27 cellular contexts compared by ENCODE assay signal in the genomic region with DNA sequence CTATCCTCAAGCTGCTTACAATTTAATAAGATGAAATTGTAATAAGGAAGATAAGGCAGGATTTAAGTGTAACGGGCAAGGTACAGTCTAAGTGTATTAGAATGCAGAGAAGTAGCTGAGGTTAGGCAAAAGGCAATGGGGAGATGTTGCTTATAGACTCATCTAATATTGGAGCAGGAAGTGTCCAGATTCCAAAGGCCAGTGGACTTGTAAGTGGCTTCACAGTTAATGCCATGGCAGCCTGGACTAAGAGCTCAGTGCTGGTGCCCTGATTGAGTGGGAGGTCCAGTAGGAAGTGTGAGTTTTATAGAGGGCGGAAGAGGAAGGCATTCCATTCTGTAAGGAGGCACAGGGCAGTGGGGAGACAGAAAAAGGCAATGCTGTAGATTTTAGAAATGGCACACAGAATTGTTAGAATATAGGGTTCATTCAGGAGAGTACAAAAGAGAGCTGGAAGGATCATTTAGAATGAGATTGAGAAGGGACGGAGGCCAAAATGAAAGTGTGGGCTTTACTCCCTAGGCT.
"Had no signal": no experiment of that assay in that cellular context is flagged by ENCODE, and none has a peak within 500 bp of the region (broad histone marks: within the 10 kb centered on the region; RNA-seq: fewer than 3 reads in every experiment).

No MANE protein-coding gene starts in this region.

- DNase-seq: effector CD8-positive, alpha-beta T cell; endodermal cell; foreskin keratinocyte; heart left ventricle; kidney; left ventricle myocardium inferior; lower lobe of right lung; naive B cell; posterior cingulate gyrus; psoas muscle; right cardiac atrium; sigmoid colon; spleen; stimulated activated CD4-positive, alpha-beta T cell treated with anti-CD3 and anti-CD28 coated beads, Interleukin-4, amount 100 ng/mL, for 4 hours; transverse colon; upper lobe of right lung; uterus had no signal

- H3K36me3 ChIP-seq: esophagus muscularis mucosa, gastroesophageal sphincter, heart left ventricle, left ventricle myocardium inferior, lower lobe of right lung, neural progenitor cell, sigmoid colon, spleen, suprapubic skin, transverse colon, upper lobe of right lung, uterus had no signal

- H2AFZ ChIP-seq: hepatocyte, neural progenitor cell had no signal

- H3K27me3 ChIP-seq: foreskin keratinocyte, hepatocyte, neural progenitor cell, upper lobe of right lung, uterus had no signal

- H3K4me2 ChIP-seq: hepatocyte, neural progenitor cell had no signal

- H3K27ac Mint-ChIP-seq: endodermal cell; natural killer cell treated with Interleukin-12 subunit alpha and Interleukin-12 subunit beta and Interleukin-15 and Interleukin-18, amount 100 ng/mL, for 72 hours; neural progenitor cell; stimulated activated memory B cell treated with anti-CD40 and anti-IgM and Interleukin-4, amounts not matched to agents 10 μg/mL and 1 μg/mL and 100 μg/mL, for 72 hours; stimulated activated naive CD8-positive, alpha-beta T cell treated with anti-CD3 and anti-CD28 coated beads, Interleukin-15, Interleukin-2, amounts not matched to agents 100 ng/mL and 50 ng/mL, for 24 hours had no signal

- H3K4me3 Mint-ChIP-seq: endodermal cell; natural killer cell treated with Interleukin-12 subunit alpha and Interleukin-12 subunit beta and Interleukin-15 and Interleukin-18, amount 100 ng/mL, for 72 hours; neural progenitor cell; stimulated activated memory B cell treated with anti-CD40 and anti-IgM and Interleukin-4, amounts not matched to agents 10 μg/mL and 1 μg/mL and 100 μg/mL, for 72 hours; stimulated activated naive CD8-positive, alpha-beta T cell treated with anti-CD3 and anti-CD28 coated beads, Interleukin-15, Interleukin-2, amounts not matched to agents 100 ng/mL and 50 ng/mL, for 24 hours had no signal

- H3K27ac ChIP-seq: epithelial cell of prostate, esophagus muscularis mucosa, foreskin keratinocyte, gastroesophageal sphincter, heart left ventricle, hepatocyte, left ventricle myocardium inferior, lower lobe of right lung, neural progenitor cell, psoas muscle, sigmoid colon, spleen, suprapubic skin, transverse colon, upper lobe of right lung, uterus had no signal

- H3K4me3 ChIP-seq: esophagus muscularis mucosa, gastroesophageal sphincter, heart left ventricle, hepatocyte, left ventricle myocardium inferior, lower lobe of right lung, neural progenitor cell, psoas muscle, sigmoid colon, spleen, suprapubic skin, transverse colon, upper lobe of right lung, uterus had no signal

- ATAC-seq: foreskin keratinocyte; gastroesophageal sphincter; heart left ventricle; lower lobe of right lung; natural killer cell treated with Interleukin-12 subunit alpha and Interleukin-12 subunit beta and Interleukin-15 and Interleukin-18, amount 100 ng/mL, for 72 hours; psoas muscle; right cardiac atrium; stimulated activated memory B cell treated with anti-CD40 and anti-IgM and Interleukin-4, amounts not matched to agents 10 μg/mL and 1 μg/mL and 100 μg/mL, for 72 hours; upper lobe of right lung had no signal

- H3K36me3 Mint-ChIP-seq: naive B cell; neural progenitor cell; stimulated activated memory B cell treated with anti-CD40 and anti-IgM and Interleukin-4, amounts not matched to agents 10 μg/mL and 1 μg/mL and 100 μg/mL, for 72 hours had no signal

- H3K4me1 ChIP-seq: esophagus muscularis mucosa, foreskin keratinocyte, gastroesophageal sphincter, heart left ventricle, left ventricle myocardium inferior, lower lobe of right lung, psoas muscle, sigmoid colon, spleen, suprapubic skin, transverse colon, upper lobe of right lung, uterus had no signal

- H3K9me3 Mint-ChIP-seq: stimulated activated memory B cell treated with anti-CD40 and anti-IgM and Interleukin-4, amounts not matched to agents 10 μg/mL and 1 μg/mL and 100 μg/mL, for 72 hours; stimulated activated naive CD8-positive, alpha-beta T cell treated with anti-CD3 and anti-CD28 coated beads, Interleukin-15, Interleukin-2, amounts not matched to agents 100 ng/mL and 50 ng/mL, for 24 hours had no signal

- FAIRE-seq: colon had no signal

- H3K9ac ChIP-seq: neural progenitor cell had no signal

- H3K9me3 ChIP-seq: esophagus muscularis mucosa, gastroesophageal sphincter, heart left ventricle, left ventricle myocardium inferior, lower lobe of right lung, psoas muscle, sigmoid colon, spleen, suprapubic skin, transverse colon, upper lobe of right lung, uterus had no signal
